Comparison of ENCODE assay signal across 28 cellular contexts in genomic region chr16:356756-357155, GRCh38.
"Had no signal": no experiment of that assay in that cellular context is flagged by ENCODE, and none has a peak within 500 bp of the region (broad histone marks: within the 10 kb centered on the region; RNA-seq: fewer than 3 reads in every experiment).

No MANE protein-coding gene starts in this region.

- H3K36me3 ChIP-seq: colonic mucosa, gastrocnemius medialis, heart right ventricle, left lung, neutrophil, tibial artery had no signal

- H3K79me2 ChIP-seq: parathyroid adenoma had no signal

- H3K9ac ChIP-seq: parathyroid adenoma had no signal

- ATAC-seq: esophagus mucosa; gastrocnemius medialis; heart right ventricle; left lung; naive thymus-derived CD4-positive, alpha-beta T cell; sciatic nerve; stimulated activated memory B cell treated with anti-CD40 and anti-IgM and Interleukin-4, amounts not matched to agents 10 μg/mL and 1 μg/mL and 100 μg/mL, for 72 hours; stimulated activated naive CD8-positive, alpha-beta T cell treated with anti-CD3 and anti-CD28 coated beads, Interleukin-15, Interleukin-2, amounts not matched to agents 100 U/mL and 50 U/mL, for 24 hours had no signal

- H2AFZ ChIP-seq: parathyroid adenoma had no signal

- H3K27me3 Mint-ChIP-seq: naive thymus-derived CD4-positive, alpha-beta T cell; progenitor cell of endocrine pancreas; type B pancreatic cell had no signal

- DNase-seq: colonic mucosa; effector CD8-positive, alpha-beta T cell; endodermal cell; foreskin fibroblast; gastrocnemius medialis; heart right ventricle; hypothalamus; mesenchymal stem cell; midbrain; naive thymus-derived CD4-positive, alpha-beta T cell; nephron progenitor cell; stimulated activated CD4-positive, alpha-beta T cell treated with anti-CD3 and anti-CD28 coated beads, Interleukin-2, amount 100 ng/mL, for 24 hours; stimulated activated CD4-positive, alpha-beta T cell treated with anti-CD3 and anti-CD28 coated beads, Interleukin-4, amount 100 ng/mL, for 24 hours; stimulated activated naive CD8-positive, alpha-beta T cell treated with anti-CD3 and anti-CD28 coated beads, Interleukin-15, Interleukin-2, amounts not matched to agents 100 U/mL and 50 U/mL, for 24 hours; substantia nigra; testis; tibial artery had no signal

- H3K4me3 Mint-ChIP-seq: dendritic cell treated with granulocyte-macrophage colony-stimulating factor and Interleukin-4, amounts not matched to agents 40 ng/mL and 50 ng/mL, for 4 days; endodermal cell; naive thymus-derived CD4-positive, alpha-beta T cell; nephron progenitor cell; stimulated activated memory B cell treated with anti-CD40 and anti-IgM and Interleukin-4, amounts not matched to agents 10 μg/mL and 1 μg/mL and 100 μg/mL, for 72 hours; type B pancreatic cell had no signal

- H3K36me3 Mint-ChIP-seq: naive thymus-derived CD4-positive, alpha-beta T cell; stimulated activated memory B cell treated with anti-CD40 and anti-IgM and Interleukin-4, amounts not matched to agents 10 μg/mL and 1 μg/mL and 100 μg/mL, for 72 hours; type B pancreatic cell had no signal

- H3K27me3 ChIP-seq: colonic mucosa, gastrocnemius medialis, heart right ventricle, left lung, neutrophil, testis had no signal

- FAIRE-seq: keratinocyte had no signal

- H3K9me3 ChIP-seq: colonic mucosa, gastrocnemius medialis, heart right ventricle, left lung, neutrophil, testis, tibial artery had no signal

- H3K4me1 ChIP-seq: colonic mucosa, testis had no signal

- H3K9me3 Mint-ChIP-seq: dendritic cell treated with granulocyte-macrophage colony-stimulating factor and Interleukin-4, amounts not matched to agents 40 ng/mL and 50 ng/mL, for 4 days; endodermal cell; naive thymus-derived CD4-positive, alpha-beta T cell; nephron progenitor cell; stimulated activated memory B cell treated with anti-CD40 and anti-IgM and Interleukin-4, amounts not matched to agents 10 μg/mL and 1 μg/mL and 100 μg/mL, for 72 hours; type B pancreatic cell had no signal

- H3K4me3 ChIP-seq: colonic mucosa, gastrocnemius medialis, heart right ventricle, left lung, testis, tibial artery had no signal

- H3K27ac Mint-ChIP-seq: dendritic cell treated with granulocyte-macrophage colony-stimulating factor and Interleukin-4, amounts not matched to agents 40 ng/mL and 50 ng/mL, for 4 days; endodermal cell; nephron progenitor cell; progenitor cell of endocrine pancreas; stimulated activated memory B cell treated with anti-CD40 and anti-IgM and Interleukin-4, amounts not matched to agents 10 μg/mL and 1 μg/mL and 100 μg/mL, for 72 hours; type B pancreatic cell had no signal

- H3K27ac ChIP-seq: colonic mucosa, epithelial cell of prostate, gastrocnemius medialis, heart right ventricle, left lung, neutrophil, parathyroid adenoma, testis, tibial artery had no signal

- H3K4me1 Mint-ChIP-seq: endodermal cell had no signal
